In the genomic region with DNA sequence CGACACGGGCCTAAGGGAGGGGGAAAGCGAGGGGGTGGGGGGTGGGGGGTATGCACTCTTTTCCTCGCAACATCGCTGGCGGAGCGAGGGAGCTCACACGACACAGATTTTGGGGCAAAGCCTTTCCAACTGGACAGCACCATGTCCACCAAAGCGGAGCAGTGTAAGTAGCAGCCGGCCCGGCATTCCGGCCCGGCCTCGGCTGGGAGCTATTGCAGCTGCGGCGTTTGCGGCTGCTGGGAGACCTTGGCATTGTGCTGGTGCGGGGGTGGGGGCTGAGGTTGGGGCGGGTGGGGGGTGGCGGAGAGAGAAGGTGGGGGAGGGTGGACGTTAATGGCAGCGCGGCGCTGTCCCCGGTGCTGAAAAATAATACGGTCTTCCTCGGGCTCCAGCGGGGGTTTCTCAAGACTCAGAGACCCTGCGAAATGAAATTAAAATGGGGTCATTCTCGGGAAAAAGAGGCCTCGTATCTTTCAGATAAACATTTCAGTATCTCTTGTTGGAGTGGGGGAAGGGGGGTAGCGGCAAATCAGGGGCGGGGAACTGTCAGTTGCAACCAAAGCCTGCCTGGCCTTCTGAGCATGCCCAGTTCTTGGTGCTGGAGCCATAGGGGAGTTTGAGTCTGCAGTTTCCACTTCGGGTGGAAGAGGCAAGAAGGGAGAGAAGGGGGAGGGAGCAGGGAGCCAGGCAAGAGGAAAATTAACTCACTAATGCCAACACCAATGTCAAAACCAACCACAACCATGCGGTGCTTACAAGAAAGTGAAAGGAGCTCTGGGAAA, we compare ENCODE assay signal across 8 cellular contexts. TPM values are rescaled to one million over a fixed set of nuclear protein-coding genes. Genes with fewer than 3 reads are reported as not detected.
A peak's percentile ranks its signal among the peaks of the same experiment; 100 is the strongest.
DNase-seq lines count a peak whose midpoint lies in the region; ATAC-seq and TF ChIP-seq lines count a peak whose summit lies in the region.

A gene (plus strand): TSS at position 51 of the 782 bp plus-strand sequence. CDS start 91 bp downstream, at position 142.

- no peaks in the 10 kb centered on the region; the same call in 1 of the 2 replicates for H3K9me3 ChIP-seq in AG04450 (ENCODE audit: control insufficient read depth, insufficient read depth, low read length)

- POLR2A ChIA-PET in AG04450 (lab: Yijun Ruan, JAX): no interaction called here

- peak within 1 kb of the TSS; percentile 18; the same call in 1 of the 2 replicates for H3K4me3 ChIP-seq in AG04450 (ENCODE audit: low read depth, low read length)

- DNase-seq in AG04450 (ENCODE audit: low read depth, low spot score): no peak
- DNase-seq in NCI-H146 (lab: John Stamatoyannopoulos, UW): peak; percentile 76
- DNase-seq in anterior cingulate cortex (lab: John Stamatoyannopoulos, UW): peak in 57 of 58 donors; percentile 13 to 85 (median 64)
- peak; percentile 76 for DNase-seq in inferior parietal cortex (ENCODE audit: extremely low spot score)
- DNase-seq in stimulated activated naive CD4-positive, alpha-beta T cell treated with Interleukin-2 at 50 U/mL for 16 hours (lab: John Stamatoyannopoulos, UW): no peak

- no peak within 1 kb of the TSS for H3K27ac ChIP-seq in AG04450 (ENCODE audit: low read depth, low read length)

- CTCF ChIA-PET in AG04450 (lab: Charles Lee): no interaction called here

- peaks cover 5% of the 10 kb centered on the region for H3K27me3 ChIP-seq in AG04450 (ENCODE audit: control insufficient read depth, insufficient read depth, low read length)

- no peak for ATAC-seq in GM21528 (IDR thresholded peaks at IDR 0.05; ENCODE audit: low FRiP score, unreplicated experiment)
- no peak for ATAC-seq in HG03039 (IDR thresholded peaks at IDR 0.05; ENCODE audit: unreplicated experiment)
- ATAC-seq in GM19397 (IDR thresholded peaks at IDR 0.05; ENCODE audit: unreplicated experiment): no peak

- TF ChIP-seq CTCF in AG04450 (IDR thresholded peaks at IDR 0.05; ENCODE audit: low read depth, low read length): no peak

RNA-seq across cellular contexts. Expression of the gene that starts here (rescaled TPM):
- polyA plus RNA-seq in AG04450 (2011; rRNA removed): 0.02 and 0.04 TPM in 2 replicates
- polyA minus RNA-seq in AG04450 (2011; rRNA and poly(A)+ RNA removed): under 0.01 and 0.04 TPM in 2 replicates

Comparison
In these comparisons a context has a peak if more than half of its experiments do, and no peak if none do; other contexts are left out.
1. DNase-seq: peak in NCI-H146 (single experiment), anterior cingulate cortex (57 of 58) and inferior parietal cortex (single experiment); none in AG04450 (single experiment) and stimulated activated naive CD4-positive, alpha-beta T cell treated with Interleukin-2 at 50 U/mL for 16 hours (single experiment).